8 cellular contexts compared by ENCODE assay signal in the genomic region with DNA sequence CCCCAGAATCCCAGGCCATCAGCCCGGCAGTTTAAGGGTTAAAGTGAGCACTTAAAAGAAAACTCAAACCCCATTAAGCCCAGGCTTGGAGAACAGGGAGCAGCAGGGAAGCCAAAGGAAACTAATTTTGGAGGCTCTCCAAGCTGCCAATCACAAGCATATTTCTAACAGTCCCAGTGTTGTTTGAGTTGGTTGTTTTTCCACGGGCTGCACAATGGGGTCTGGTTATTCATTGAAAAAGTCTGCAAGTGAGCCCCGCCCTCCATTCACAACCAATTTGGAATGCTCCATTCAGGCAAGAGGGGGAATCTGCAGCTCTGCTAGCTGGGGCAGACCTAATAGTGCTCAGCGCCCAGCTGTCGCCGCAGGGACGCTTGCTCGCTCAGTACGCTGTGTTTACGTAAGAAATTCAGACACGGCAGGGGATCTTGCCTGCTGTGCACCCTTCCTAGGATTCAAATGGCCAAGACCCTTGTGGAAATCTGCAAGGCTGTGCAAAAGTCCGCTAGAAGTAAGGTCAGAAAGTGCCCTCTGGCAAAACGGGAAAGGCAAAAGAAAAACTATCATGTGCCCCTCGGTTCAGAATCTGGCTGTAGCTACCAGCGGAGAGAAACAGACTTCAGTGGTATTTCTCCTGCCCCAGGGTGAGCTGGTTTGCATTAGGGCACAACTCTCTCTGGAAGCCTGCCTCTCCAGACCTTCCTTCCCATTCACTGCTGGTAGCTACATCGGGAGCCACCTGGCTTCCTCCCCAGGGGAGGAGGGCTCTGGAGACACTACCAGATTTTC. TPM values are rescaled to one million over a fixed set of nuclear protein-coding genes. Genes with fewer than 3 reads are reported as not detected.
DNase-seq lines count a peak whose midpoint lies in the region; ATAC-seq and TF ChIP-seq lines count a peak whose summit lies in the region.

No MANE protein-coding gene starts in this region.

- H3K27ac ChIP-seq in HEK293 (ENCODE audit: extremely low read depth, low read depth, low read length) (no peak overlapping the region), breast epithelium (peak overlapping the region in 1 of 2 donors; percentile 27)

- intact Hi-C loops in breast epithelium (cut with DNase I; ENCODE audit: low total_unique reads): no loop called here

- H3K36me3 ChIP-seq in HEK293 (ENCODE audit: control insufficient read depth in 2 of 2, insufficient read depth in 1 of 2, low read length in 2 of 2): no peaks in the 10 kb centered on the region
- H3K36me3 ChIP-seq in breast epithelium: no peaks in the 10 kb centered on the region
- no peaks in the 10 kb centered on the region for H3K36me3 ChIP-seq in iPS-15b (ENCODE audit: control insufficient read depth, insufficient read depth, low read length)

- H3K4me1 ChIP-seq in HEK293 (ENCODE audit: control insufficient read depth, insufficient read depth, low read length): peaks cover 13% of the 10 kb centered on the region; the same call in 1 of the 2 replicates
- H3K4me1 ChIP-seq in breast epithelium: peaks cover 0 to 12% of the 10 kb centered on the region in 2 donors
- H3K4me1 ChIP-seq in iPS-15b (ENCODE audit: control insufficient read depth, insufficient read depth, low read length): peaks cover 38% of the 10 kb centered on the region

- CTCF ChIA-PET in HEK293 (lab: Yijun Ruan, JAX): interaction anchor here (1.0 to 1.1 kb wide), 2 partner anchors 154 to 179 kb away, joined by 3 to 4 read pairs; no protein-coding TSS in a partner anchor

- TF ChIP-seq CTCF in HEK293 (tag by site-specific recombination; IDR thresholded peaks at IDR 0.05) (no peak), breast epithelium (IDR thresholded peaks at IDR 0.05) (no peak), retinal pigment epithelial cell (conservative IDR thresholded peaks at IDR 0.05; ENCODE audit: low read depth, low read length) (no peak)

- POLR2A ChIA-PET in HEK293 (lab: Yijun Ruan, JAX): interaction anchor here (2.7 kb wide), 1 partner anchor 11 kb away, joined by 8 read pairs; the partner anchor contains the start of gene ETV5

- H3K9ac ChIP-seq in iPS-15b (ENCODE audit: low read depth, low read length): no peak overlapping the region

- H3K9me3 ChIP-seq in HEK293 (ENCODE audit: control insufficient read depth, insufficient read depth, low read depth, low read length) (no peaks in the 10 kb centered on the region), breast epithelium (no peaks in the 10 kb centered on the region), iPS-15b (ENCODE audit: control insufficient read depth, insufficient read depth, low read length) (no peaks in the 10 kb centered on the region)

- peak overlapping the region; percentile 13; the same call in 1 of the 2 replicates for H3K4me3 ChIP-seq in HEK293 (ENCODE audit: low read depth, low read length)
- peak overlapping the region; percentile 21 to 53 (median 38) for H3K4me3 ChIP-seq in breast epithelium
- H3K4me3 ChIP-seq in iPS-15b (ENCODE audit: low read depth, low read length): peak overlapping the region; percentile 53
- H3K4me3 ChIP-seq in retinal pigment epithelial cell (ENCODE audit: low read length): peak overlapping the region; percentile 47

- DNase-seq in NCI-H2227 treated with DMSO at 0.1 percent for 48 hours (lab: John Stamatoyannopoulos, UW): peak; percentile 93
- DNase-seq in breast epithelium (ENCODE audit: low spot score in 2 of 2): no peak
- DNase-seq in retinal pigment epithelial cell (ENCODE audit: low read depth): peak; percentile 97

- TF ChIP-seq POLR2A in breast epithelium (IDR thresholded peaks at IDR 0.05): no peak

- ATAC-seq in GM19395 (IDR thresholded peaks at IDR 0.05; ENCODE audit: unreplicated experiment) (no peak), HG02571 (IDR thresholded peaks at IDR 0.05; ENCODE audit: unreplicated experiment) (no peak), GM18519 (IDR thresholded peaks at IDR 0.05; ENCODE audit: low FRiP score, unreplicated experiment) (no peak)

- H3K27me3 ChIP-seq in breast epithelium (no peaks in the 10 kb centered on the region), iPS-15b (ENCODE audit: control insufficient read depth, insufficient read depth, low read length) (peaks cover 74% of the 10 kb centered on the region)

TF ChIP-seq in HEK293, 187 proteins besides CTCF, POLR2A, EP300 and RAD21 (continues in another document):
- TF ChIP-seq FEZF1 (tag by site-specific recombination; IDR thresholded peaks at IDR 0.05) (peak; percentile 57; the same call in 1 of the 2 replicates), ZBTB48 (tag by site-specific recombination; IDR thresholded peaks at IDR 0.05) (peak; percentile 60; the same call in 1 of the 2 replicates), ZNF366 (tag by site-specific recombination; conservative IDR thresholded peaks at IDR 0.05) (no peak), ZXDB (tag by site-specific recombination; IDR thresholded peaks at IDR 0.05) (peak; percentile 50), ZNF155 (tag by site-specific recombination; IDR thresholded peaks at IDR 0.05) (no peak), ZNF24 (tag by site-specific recombination; IDR thresholded peaks at IDR 0.05) (no peak), ZSCAN16 (tag by site-specific recombination; IDR thresholded peaks at IDR 0.05) (peak; percentile 89), ZNF791 (tag by site-specific recombination; IDR thresholded peaks at IDR 0.05) (no peak), KLF10 (tag by site-specific recombination; IDR thresholded peaks at IDR 0.05) (peak; percentile 77), SETDB1 (IDR thresholded peaks at IDR 0.05; ENCODE audit: insufficient read length, low read length) (no peak), ZBTB49 (tag by site-specific recombination; IDR thresholded peaks at IDR 0.05; ENCODE audit: low read depth) (no peak), ZNF76 (tag by site-specific recombination; IDR thresholded peaks at IDR 0.05; ENCODE audit: borderline replicate concordance, low read depth) (no peak; the same call in 1 of the 2 replicates), ZNF146 (tag by site-specific recombination; IDR thresholded peaks at IDR 0.05) (no peak), ZNF404 (tag by site-specific recombination; IDR thresholded peaks at IDR 0.05) (no peak), ZBTB17 (tag by site-specific recombination; IDR thresholded peaks at IDR 0.05) (peak; percentile 86), ELK4 (IDR thresholded peaks at IDR 0.05; ENCODE audit: borderline replicate concordance, low read depth, low read length) (no peak), ZNF10 (tag by site-specific recombination; IDR thresholded peaks at IDR 0.05) (0 out of 2 replicates have a peak, but pooled peaks have one; percentile 15)
- TF ChIP-seq, protein P1, sequence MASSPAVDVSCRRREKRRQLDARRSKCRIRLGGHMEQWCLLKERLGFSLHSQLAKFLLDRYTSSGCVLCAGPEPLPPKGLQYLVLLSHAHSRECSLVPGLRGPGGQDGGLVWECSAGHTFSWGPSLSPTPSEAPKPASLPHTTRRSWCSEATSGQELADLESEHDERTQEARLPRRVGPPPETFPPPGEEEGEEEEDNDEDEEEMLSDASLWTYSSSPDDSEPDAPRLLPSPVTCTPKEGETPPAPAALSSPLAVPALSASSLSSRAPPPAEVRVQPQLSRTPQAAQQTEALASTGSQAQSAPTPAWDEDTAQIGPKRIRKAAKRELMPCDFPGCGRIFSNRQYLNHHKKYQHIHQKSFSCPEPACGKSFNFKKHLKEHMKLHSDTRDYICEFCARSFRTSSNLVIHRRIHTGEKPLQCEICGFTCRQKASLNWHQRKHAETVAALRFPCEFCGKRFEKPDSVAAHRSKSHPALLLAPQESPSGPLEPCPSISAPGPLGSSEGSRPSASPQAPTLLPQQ (tag by site-specific recombination; IDR thresholded peaks at IDR 0.05): peak; percentile 70; the same call in 1 of the 2 replicates

RNA-seq across cellular contexts. Expression of gene ETV5, which starts 11.0 kb away (rescaled TPM):
- total RNA-seq in breast epithelium: 10 to 100 TPM in 2 of 3 donors, 1 to 10 TPM in 1; 9.1 to 19.0 (median 16.1) TPM

Comparison
In these comparisons a context has a peak if more than half of its experiments do, and no peak if none do; other contexts are left out.
1. DNase-seq: peak in NCI-H2227 treated with DMSO at 0.1 percent for 48 hours (single experiment) and retinal pigment epithelial cell (single experiment); none in breast epithelium (0 of 2).
2. Peak in every context shown above with its lines, with median percentiles within 50 percentile points of each other: H3K4me3 ChIP-seq.